Comparison of ENCODE assay signal across 29 cellular contexts in genomic region chr5:160251406-160252155, GRCh38. TPM values are rescaled to one million over a fixed set of nuclear protein-coding genes. Genes with fewer than 3 reads are reported as not detected.
"Had no signal": no experiment of that assay in that cellular context is flagged by ENCODE, and none has a peak within 500 bp of the region (broad histone marks: within the 10 kb centered on the region; RNA-seq: fewer than 3 reads in every experiment).

No MANE protein-coding gene starts in this region.

- H3K9me3 ChIP-seq: body of pancreas, heart left ventricle, ovary, prostate gland, sigmoid colon, upper lobe of left lung had no signal

- H3K9me3 Mint-ChIP-seq: activated T-cell treated with anti-CD3 and anti-CD28 coated beads, Interleukin-2, amount 50 U/mL, for 72 hours; effector memory CD8-positive, alpha-beta T cell; immature natural killer cell; memory B cell; nephron had no signal

- H3K4me3 ChIP-seq: body of pancreas, heart left ventricle, ovary, prostate gland, sigmoid colon, smooth muscle cell, upper lobe of left lung had no signal

- H3K4me1 Mint-ChIP-seq: memory B cell, nephron had no signal

- H3K27me3 Mint-ChIP-seq: activated naive CD8-positive, alpha-beta T cell; memory B cell had no signal

- H3K4me3 Mint-ChIP-seq: activated naive CD8-positive, alpha-beta T cell; activated T-cell treated with anti-CD3 and anti-CD28 coated beads, Interleukin-2, amount 50 U/mL, for 72 hours; effector memory CD8-positive, alpha-beta T cell; immature natural killer cell; memory B cell; nephron had no signal

- H3K36me3 Mint-ChIP-seq: activated naive CD8-positive, alpha-beta T cell; memory B cell had no signal

- H3K27me3 ChIP-seq: body of pancreas, heart left ventricle, ovary, sigmoid colon, upper lobe of left lung had no signal

- H3K27ac ChIP-seq: body of pancreas, heart left ventricle, ovary, prostate gland, sigmoid colon, upper lobe of left lung had no signal

- ATAC-seq: activated T-cell treated with anti-CD3 and anti-CD28 coated beads, Interleukin-2, amount 50 U/mL, for 72 hours; body of pancreas; effector memory CD8-positive, alpha-beta T cell; esophagus mucosa; heart left ventricle had no signal

- H3K27ac Mint-ChIP-seq: activated naive CD8-positive, alpha-beta T cell; activated T-cell treated with anti-CD3 and anti-CD28 coated beads, Interleukin-2, amount 50 U/mL, for 72 hours; effector memory CD8-positive, alpha-beta T cell; memory B cell; nephron had no signal

- DNase-seq: activated CD4-positive, alpha-beta T cell treated with anti-CD3 and anti-CD28 coated beads for 4 hours; activated CD4-positive, alpha-beta T cell treated with anti-CD3 and anti-CD28 coated beads, Interleukin-2, amount 50 U/mL, for 4 hours; activated naive CD4-positive, alpha-beta T cell treated with Interleukin-2 at 50 U/mL for 16 hours; activated T-cell treated with anti-CD3 and anti-CD28 coated beads for 4 hours; activated T-cell treated with anti-CD3 and anti-CD28 coated beads, Interleukin-2, amount 50 U/mL, for 72 hours; aorta; body of pancreas; cerebellar nuclear complex; cortex of kidney; effector memory CD8-positive, alpha-beta T cell; foreskin fibroblast; heart left ventricle; hypothalamus; immature natural killer cell; midbrain; ovary; retina; sigmoid colon; stimulated activated naive CD4-positive, alpha-beta T cell treated with Interleukin-2 at 50 U/mL for 16 hours; upper lobe of left lung had no signal

- H3K4me1 ChIP-seq: body of pancreas, prostate gland, sigmoid colon had no signal

- H3K36me3 ChIP-seq: ovary, prostate gland, sigmoid colon had no signal

RNA-seq across cellular contexts. Expression of gene FABP6, which starts 22.3 kb away (rescaled TPM):
- total RNA-seq: activated T-cell treated with anti-CD3 and anti-CD28 coated beads, Interleukin-2, amount 50 U/mL, for 72 hours; aorta; body of pancreas; kidney epithelial cell; smooth muscle cell; T-helper 1 cell treated with Interleukin-12 subunit alpha and Interleukin-12 subunit beta and Interleukin-4 antibody, amounts not matched to agents 30 ng/mL and 1 ng/mL, for 36 hours had no signal
- polyA plus RNA-seq: adipose tissue, aorta, immature natural killer cell had no signal
